In genomic region chr2:231530099-231531085, GRCh38 we compare ENCODE assay signal across 8 cellular contexts.
DNase-seq lines count a peak whose midpoint lies in the region; ATAC-seq and TF ChIP-seq lines count a peak whose summit lies in the region.

NMUR1 (minus strand) TSS chr2:231530445; CDS start chr2:231530361, 84 bp downstream.

- H3K4me1 Mint-ChIP-seq in T-helper 1 cell treated with Interleukin-12 subunit alpha and Interleukin-12 subunit beta and Interleukin-4 antibody, amounts not matched to agents 30 μg/mL and 1 μg/mL, for 36 hours (ENCODE audit: low read depth) = peaks cover 19% of the 10 kb centered on the region

- H3K27ac Mint-ChIP-seq in T-helper 1 cell treated with Interleukin-12 subunit alpha and Interleukin-12 subunit beta and Interleukin-4 antibody, amounts not matched to agents 30 μg/mL and 1 μg/mL, for 36 hours = peak within 1 kb of the TSS; percentile 32

- H3K4me3 ChIP-seq in astrocyte of the spinal cord (ENCODE audit: low read depth, low read length) = no peak within 1 kb of the TSS

- peak within 1 kb of the TSS; percentile 54 for H3K4me3 Mint-ChIP-seq in T-helper 1 cell treated with Interleukin-12 subunit alpha and Interleukin-12 subunit beta and Interleukin-4 antibody, amounts not matched to agents 30 μg/mL and 1 μg/mL, for 36 hours

- peak; percentile 54 for TF ChIP-seq CTCF in astrocyte of the spinal cord (IDR thresholded peaks at IDR 0.05; ENCODE audit: low read depth, low read length)

- H3K27me3 Mint-ChIP-seq in T-helper 1 cell treated with Interleukin-12 subunit alpha and Interleukin-12 subunit beta and Interleukin-4 antibody, amounts not matched to agents 30 μg/mL and 1 μg/mL, for 36 hours (ENCODE audit: low read depth) = peaks cover 30% of the 10 kb centered on the region

- DNase-seq in D341Med (ENCODE audit: low spot score) (peak; percentile 76), astrocyte of the spinal cord (ENCODE audit: low read depth, low spot score) (no peak), islet precursor cell (peak; percentile 76)
- DNase-seq in stimulated activated CD4-positive, alpha-beta T cell treated with anti-CD3 and anti-CD28 coated beads, Interleukin-1b, Interleukin-23, amount 100 ng/mL, for 48 hours = peak; percentile 62

- no peaks in the 10 kb centered on the region for H3K9me3 Mint-ChIP-seq in T-helper 1 cell treated with Interleukin-12 subunit alpha and Interleukin-12 subunit beta and Interleukin-4 antibody, amounts not matched to agents 30 μg/mL and 1 μg/mL, for 36 hours

- in situ Hi-C loops in astrocyte of the spinal cord (cut with HindIII; ENCODE audit: low sequenced_read_pairs) = no loop called here

- H3K36me3 Mint-ChIP-seq in T-helper 1 cell treated with Interleukin-12 subunit alpha and Interleukin-12 subunit beta and Interleukin-4 antibody, amounts not matched to agents 30 μg/mL and 1 μg/mL, for 36 hours (ENCODE audit: low read depth) = peaks cover 2% of the 10 kb centered on the region

- ATAC-seq in HG02759 (IDR thresholded peaks at IDR 0.05; ENCODE audit: unreplicated experiment) (peak; percentile 67), HG03565 (IDR thresholded peaks at IDR 0.05; ENCODE audit: unreplicated experiment) (no peak), GM18511 (IDR thresholded peaks at IDR 0.05; ENCODE audit: unreplicated experiment) (no peak)
